In the genomic region with DNA sequence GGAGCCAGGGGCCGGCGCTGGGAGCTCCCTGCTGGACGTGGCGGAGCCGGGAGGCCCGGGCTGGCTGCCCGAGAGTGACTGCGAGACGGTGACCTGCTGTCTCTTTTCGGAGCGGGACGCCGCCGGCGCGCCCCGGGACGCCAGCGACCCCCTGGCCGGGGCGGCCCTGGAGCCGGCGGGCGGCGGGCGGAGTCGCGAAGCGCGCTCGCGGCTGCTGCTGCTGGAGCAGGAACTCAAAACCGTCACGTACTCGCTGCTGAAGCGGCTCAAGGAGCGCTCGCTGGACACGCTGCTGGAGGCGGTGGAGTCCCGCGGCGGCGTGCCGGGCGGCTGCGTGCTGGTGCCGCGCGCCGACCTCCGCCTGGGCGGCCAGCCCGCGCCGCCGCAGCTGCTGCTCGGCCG, we compare ENCODE assay signal across 9 cellular contexts. TPM values are rescaled to one million over a fixed set of nuclear protein-coding genes. Genes with fewer than 3 reads are reported as not detected.
DNase-seq lines count a peak whose midpoint lies in the region; ATAC-seq and TF ChIP-seq lines count a peak whose summit lies in the region.
"Had no signal": no experiment of that assay in that cellular context is flagged by ENCODE, and none has a peak within 500 bp of the region (broad histone marks: within the 10 kb centered on the region; RNA-seq: fewer than 3 reads in every experiment).

No MANE protein-coding gene starts in this region.

- H3K36me3 ChIP-seq in HEK293 (ENCODE audit: control insufficient read depth in 2 of 2, insufficient read depth in 1 of 2, low read length in 2 of 2) (peaks cover 0 to 35% of the 10 kb centered on the region in 2 experiments; a peak in 1 of 3 replicates), iPS-20b (ENCODE audit: insufficient read depth, low read depth, low read length) (no peaks in the 10 kb centered on the region), thymus (ENCODE audit: control insufficient read depth, insufficient read depth) (no peaks in the 10 kb centered on the region)

- peak; percentile 34 for DNase-seq in AG20443 (ENCODE audit: low spot score)
- DNase-seq in activated naive CD8-positive, alpha-beta T cell treated with anti-CD3 and anti-CD28 coated beads, Interleukin-2, amount 50 U/mL, for 24 hours: peak; percentile 24
- no peak for DNase-seq in SHP77 (lab: John Stamatoyannopoulos, UW)
- no peak for DNase-seq in activated T-helper 1 cell treated with anti-CD3 and anti-CD28 coated beads, Interleukin-12 subunit alpha, Interleukin-12 subunit beta, Interleukin-2, Interleukin-4 antibody, amounts not matched to agents 30 ng/mL and 10 ng/mL and 1 ng/mL, durations not matched to agents 14 hours and 24 hours and 36 hours (ENCODE audit: low spot score)

- H3K4me3 ChIP-seq in HEK293 (ENCODE audit: low read depth, low read length): peak overlapping the region; percentile 76
- H3K4me3 ChIP-seq in iPS-20b (ENCODE audit: low read length): peak overlapping the region; percentile 87; the same call in 1 of the 2 replicates
- peak overlapping the region; percentile 76 for H3K4me3 ChIP-seq in thymus (ENCODE audit: low read length)

- no peaks in the 10 kb centered on the region for H3K9me3 ChIP-seq in HEK293 (ENCODE audit: control insufficient read depth, insufficient read depth, low read depth, low read length)
- no peaks in the 10 kb centered on the region for H3K9me3 ChIP-seq in iPS-20b (ENCODE audit: insufficient read depth, low read depth, low read length)
- no peaks in the 10 kb centered on the region for H3K9me3 ChIP-seq in thymus (ENCODE audit: control insufficient read depth)

- H3K9me3 Mint-ChIP-seq in activated naive CD8-positive, alpha-beta T cell treated with anti-CD3 and anti-CD28 coated beads, Interleukin-2, amount 50 U/mL, for 24 hours: no peaks in the 10 kb centered on the region
- H3K9me3 Mint-ChIP-seq in activated T-helper 1 cell treated with anti-CD3 and anti-CD28 coated beads, Interleukin-12 subunit alpha, Interleukin-12 subunit beta, Interleukin-2, Interleukin-4 antibody, amounts not matched to agents 30 ng/mL and 10 ng/mL and 1 ng/mL, durations not matched to agents 14 hours and 24 hours and 36 hours: no peaks in the 10 kb centered on the region

- H3K27ac Mint-ChIP-seq in activated naive CD8-positive, alpha-beta T cell treated with anti-CD3 and anti-CD28 coated beads, Interleukin-2, amount 50 U/mL, for 24 hours: no peak overlapping the region
- H3K27ac Mint-ChIP-seq in activated T-helper 1 cell treated with anti-CD3 and anti-CD28 coated beads, Interleukin-12 subunit alpha, Interleukin-12 subunit beta, Interleukin-2, Interleukin-4 antibody, amounts not matched to agents 30 ng/mL and 10 ng/mL and 1 ng/mL, durations not matched to agents 14 hours and 24 hours and 36 hours: no peak overlapping the region

- POLR2A ChIA-PET in HEK293 (lab: Yijun Ruan, JAX): interaction anchor here (0.6 to 4.1 kb wide), 9 partner anchors 8 to 1452 kb away, joined by 3 to 30 read pairs (median 5); no protein-coding TSS in a partner anchor

- CTCF ChIA-PET in HEK293 (lab: Yijun Ruan, JAX): interaction anchor here (0.5 to 6.0 kb wide), 5 partner anchors 62 to 97 kb away, joined by 3 to 63 read pairs (median 4); no protein-coding TSS in a partner anchor

- peaks cover 36% of the 10 kb centered on the region for H3K4me1 ChIP-seq in HEK293 (ENCODE audit: control insufficient read depth, insufficient read depth, low read length)
- peaks cover 23% of the 10 kb centered on the region for H3K4me1 ChIP-seq in iPS-20b (ENCODE audit: insufficient read depth, low read length)
- H3K4me1 ChIP-seq in thymus (ENCODE audit: control insufficient read depth, insufficient read depth, low read length): peaks cover 19% of the 10 kb centered on the region

- no peak overlapping the region for H3K4me3 Mint-ChIP-seq in activated naive CD8-positive, alpha-beta T cell treated with anti-CD3 and anti-CD28 coated beads, Interleukin-2, amount 50 U/mL, for 24 hours
- no peak overlapping the region for H3K4me3 Mint-ChIP-seq in activated T-helper 1 cell treated with anti-CD3 and anti-CD28 coated beads, Interleukin-12 subunit alpha, Interleukin-12 subunit beta, Interleukin-2, Interleukin-4 antibody, amounts not matched to agents 30 ng/mL and 10 ng/mL and 1 ng/mL, durations not matched to agents 14 hours and 24 hours and 36 hours

- H3K27me3 Mint-ChIP-seq in activated naive CD8-positive, alpha-beta T cell treated with anti-CD3 and anti-CD28 coated beads, Interleukin-2, amount 50 U/mL, for 24 hours: peaks cover 24% of the 10 kb centered on the region
- peaks cover 24% of the 10 kb centered on the region for H3K27me3 Mint-ChIP-seq in activated T-helper 1 cell treated with anti-CD3 and anti-CD28 coated beads, Interleukin-12 subunit alpha, Interleukin-12 subunit beta, Interleukin-2, Interleukin-4 antibody, amounts not matched to agents 30 ng/mL and 10 ng/mL and 1 ng/mL, durations not matched to agents 14 hours and 24 hours and 36 hours (ENCODE audit: insufficient read depth)

- H3K27ac ChIP-seq in HEK293 (ENCODE audit: extremely low read depth, low read depth, low read length): peak overlapping the region; percentile 96; the same call in 1 of the 2 replicates
- no peak overlapping the region for H3K27ac ChIP-seq in iPS-20b (ENCODE audit: low read length)
- H3K27ac ChIP-seq in thymus (ENCODE audit: low read depth): no peak overlapping the region
- H3K27ac ChIP-seq: epithelial cell of prostate had no signal

- H3K27me3 ChIP-seq in iPS-20b (ENCODE audit: insufficient read depth, low read length) (peaks cover 50% of the 10 kb centered on the region), thymus (ENCODE audit: control insufficient read depth, insufficient read depth) (peaks cover 28% of the 10 kb centered on the region)

- WGBS in thymus: under 1% methylated on average over 59 of the region's 59 CpGs

- TF ChIP-seq CTCF in HEK293 (tag by site-specific recombination; IDR thresholded peaks at IDR 0.05): no peak

- H3K9ac ChIP-seq in iPS-20b (ENCODE audit: low read depth, low read length): no peak overlapping the region

- peaks cover 19% of the 10 kb centered on the region for H3K4me1 Mint-ChIP-seq in activated naive CD8-positive, alpha-beta T cell treated with anti-CD3 and anti-CD28 coated beads, Interleukin-2, amount 50 U/mL, for 24 hours
- peaks cover 16% of the 10 kb centered on the region for H3K4me1 Mint-ChIP-seq in activated T-helper 1 cell treated with anti-CD3 and anti-CD28 coated beads, Interleukin-12 subunit alpha, Interleukin-12 subunit beta, Interleukin-2, Interleukin-4 antibody, amounts not matched to agents 30 ng/mL and 10 ng/mL and 1 ng/mL, durations not matched to agents 14 hours and 24 hours and 36 hours (ENCODE audit: low read depth)

- intact Hi-C loops in activated T-helper 1 cell treated with anti-CD3 and anti-CD28 coated beads, Interleukin-12 subunit alpha, Interleukin-12 subunit beta, Interleukin-2, Interleukin-4 antibody, amounts not matched to agents 30 ng/mL and 10 ng/mL and 1 ng/mL, durations not matched to agents 14 hours and 24 hours and 36 hours (cut with micrococcal nuclease): loop anchor here (2.0 to 10.0 kb wide), 6 partner anchors 85 to 1349 kb away; partner anchors contain the start of genes DIS3L, MAP2K5, PIAS1 and SNAPC5

- H3K36me3 Mint-ChIP-seq in activated naive CD8-positive, alpha-beta T cell treated with anti-CD3 and anti-CD28 coated beads, Interleukin-2, amount 50 U/mL, for 24 hours (ENCODE audit: low read depth): no peaks in the 10 kb centered on the region
- no peaks in the 10 kb centered on the region for H3K36me3 Mint-ChIP-seq in activated T-helper 1 cell treated with anti-CD3 and anti-CD28 coated beads, Interleukin-12 subunit alpha, Interleukin-12 subunit beta, Interleukin-2, Interleukin-4 antibody, amounts not matched to agents 30 ng/mL and 10 ng/mL and 1 ng/mL, durations not matched to agents 14 hours and 24 hours and 36 hours (ENCODE audit: low read depth)

- no peak for ATAC-seq in activated naive CD8-positive, alpha-beta T cell treated with anti-CD3 and anti-CD28 coated beads, Interleukin-2, amount 50 U/mL, for 24 hours
- no peak for ATAC-seq in HG02798 (IDR thresholded peaks at IDR 0.05; ENCODE audit: poor library complexity, unreplicated experiment)

TF ChIP-seq in HEK293, 187 proteins besides CTCF, POLR2A, EP300 and RAD21:
- TF ChIP-seq ZNF776 (tag by site-specific recombination; IDR thresholded peaks at IDR 0.05; ENCODE audit: borderline replicate concordance) (no peak), ZNF621 (tag by site-specific recombination; IDR thresholded peaks at IDR 0.05) (no peak)
TF ChIP-seq in HEK293: peak in this region for 0.

RNA-seq across cellular contexts. Expression of gene SMAD6, which starts 1.5 kb away (rescaled TPM):
- polyA plus RNA-seq in thymus: 2.8 TPM
- 0.34 and 0.83 TPM in 2 replicates for total RNA-seq in activated T-helper 1 cell treated with anti-CD3 and anti-CD28 coated beads, Interleukin-12 subunit alpha, Interleukin-12 subunit beta, Interleukin-2, Interleukin-4 antibody, amounts not matched to agents 30 ng/mL and 10 ng/mL and 1 ng/mL, durations not matched to agents 14 hours and 24 hours and 36 hours

Comparison
In these comparisons a context has a peak if more than half of its experiments do, and no peak if none do; other contexts are left out.
1. DNase-seq: peak in AG20443 (single experiment) and activated naive CD8-positive, alpha-beta T cell treated with anti-CD3 and anti-CD28 coated beads, Interleukin-2, amount 50 U/mL, for 24 hours (single experiment); none in SHP77 (0 of 2) and activated T-helper 1 cell treated with anti-CD3 and anti-CD28 coated beads, Interleukin-12 subunit alpha, Interleukin-12 subunit beta, Interleukin-2, Interleukin-4 antibody, amounts not matched to agents 30 ng/mL and 10 ng/mL and 1 ng/mL, durations not matched to agents 14 hours and 24 hours and 36 hours (single experiment).
2. Peak in every context shown above with its lines, with median percentiles within 50 percentile points of each other: H3K4me3 ChIP-seq.